In genomic region chr11:45665206-45665932, GRCh38 we compare ENCODE assay signal across 8 cellular contexts. TPM values are rescaled to one million over a fixed set of nuclear protein-coding genes. Genes with fewer than 3 reads are reported as not detected.
DNase-seq lines count a peak whose midpoint lies in the region; ATAC-seq and TF ChIP-seq lines count a peak whose summit lies in the region.

Gene CHST1 (minus strand): TSS chr11:45665622. CDS start chr11:45650923, 14,699 bp downstream.

- peak within 1 kb of the TSS; percentile 80 to 81 for H3K4me3 Mint-ChIP-seq in effector memory CD8-positive, alpha-beta T cell

- DNase-seq in activated T-cell treated with anti-CD3 and anti-CD28 coated beads for 4 hours (peak; percentile 1), SJSA1 (ENCODE audit: low read depth in 1 of 2, low spot score in 2 of 2) (no peak), lung microvascular endothelial cell (ENCODE audit: low read depth in 2 of 2) (peak; percentile 33 to 37), suprapubic skin (ENCODE audit: low spot score in 2 of 2) (peak in 1 of 2 donors; percentile 69), dedifferentiated amniotic fluid mesenchymal stem cell (ENCODE audit: extremely low spot score) (no peak)
- DNase-seq in activated T-cell treated with anti-CD3 and anti-CD28 coated beads, Interleukin-2, amount 50 U/mL, for 1 hour = no peak
- DNase-seq in effector memory CD8-positive, alpha-beta T cell = no peak

- peak; percentile 61 for ATAC-seq in effector memory CD8-positive, alpha-beta T cell (replicated peaks)
- ATAC-seq in GM21381 (IDR thresholded peaks at IDR 0.05; ENCODE audit: unreplicated experiment) = no peak

- peaks cover 4 to 6% of the 10 kb centered on the region in 2 donors for H3K4me1 Mint-ChIP-seq in effector memory CD8-positive, alpha-beta T cell (ENCODE audit: low read depth in 2 of 2)

- no peak for TF ChIP-seq EP300 in suprapubic skin (IDR thresholded peaks at IDR 0.05)

- H3K27ac ChIP-seq in SJSA1 = no peak within 1 kb of the TSS
- H3K27ac ChIP-seq in suprapubic skin = no peak within 1 kb of the TSS

- WGBS in suprapubic skin = no CpG with 5 or more reads among the region's 96 CpGs

- H3K9me3 Mint-ChIP-seq in effector memory CD8-positive, alpha-beta T cell = no peaks in the 10 kb centered on the region

- H3K9me3 ChIP-seq in SJSA1 (replicated peaks) = 0 out of 2 replicates have a peak, but pooled peaks cover 3% of the 10 kb centered on the region
- no peaks in the 10 kb centered on the region for H3K9me3 ChIP-seq in suprapubic skin

- peaks cover 73 to 85% of the 10 kb centered on the region in 2 donors for H3K27me3 Mint-ChIP-seq in effector memory CD8-positive, alpha-beta T cell

- peaks cover 14% of the 10 kb centered on the region for H3K4me1 ChIP-seq in SJSA1 (replicated peaks)
- H3K4me1 ChIP-seq in suprapubic skin = peaks cover 25% of the 10 kb centered on the region

- peak within 1 kb of the TSS; percentile 27 for H3K4me3 ChIP-seq in SJSA1
- peak within 1 kb of the TSS; percentile 73 for H3K4me3 ChIP-seq in suprapubic skin

- H3K27ac Mint-ChIP-seq in effector memory CD8-positive, alpha-beta T cell = no peak within 1 kb of the TSS

- no peak for TF ChIP-seq CTCF in suprapubic skin (IDR thresholded peaks at IDR 0.05)

- H3K27me3 ChIP-seq in SJSA1 (replicated peaks) (peaks cover 84% of the 10 kb centered on the region), suprapubic skin (peaks cover 52% of the 10 kb centered on the region)

- H3K36me3 Mint-ChIP-seq in effector memory CD8-positive, alpha-beta T cell (ENCODE audit: insufficient read depth) = peaks cover 3% of the 10 kb centered on the region

- H3K36me3 ChIP-seq in SJSA1 (no peaks in the 10 kb centered on the region), suprapubic skin (no peaks in the 10 kb centered on the region)

- TF ChIP-seq POLR2A in suprapubic skin (IDR thresholded peaks at IDR 0.05) = no peak

RNA-seq across cellular contexts. Expression of gene CHST1, which starts in this region (rescaled TPM):
- not detected in 2 replicates for total RNA-seq in SJSA1 (2014; rRNA removed; shearing (Covaris generic))
- 1.8 and 6.1 TPM in 2 replicates for total RNA-seq in lung microvascular endothelial cell
- total RNA-seq in suprapubic skin = 1 to 10 TPM in 1 of 4 donors, under 1 TPM in 2, not detected in 1; 0.38 to 1.1 (median 0.94) TPM

Comparison
In these comparisons a context has a peak if more than half of its experiments do, and no peak if none do; other contexts are left out.
1. DNase-seq: peak in activated T-cell treated with anti-CD3 and anti-CD28 coated beads for 4 hours (single experiment) and lung microvascular endothelial cell (2 of 2); none in activated T-cell treated with anti-CD3 and anti-CD28 coated beads, Interleukin-2, amount 50 U/mL, for 1 hour (single experiment), SJSA1 (0 of 2), effector memory CD8-positive, alpha-beta T cell (0 of 3) and dedifferentiated amniotic fluid mesenchymal stem cell (single experiment).